8 cellular contexts compared by ENCODE assay signal in the genomic region with DNA sequence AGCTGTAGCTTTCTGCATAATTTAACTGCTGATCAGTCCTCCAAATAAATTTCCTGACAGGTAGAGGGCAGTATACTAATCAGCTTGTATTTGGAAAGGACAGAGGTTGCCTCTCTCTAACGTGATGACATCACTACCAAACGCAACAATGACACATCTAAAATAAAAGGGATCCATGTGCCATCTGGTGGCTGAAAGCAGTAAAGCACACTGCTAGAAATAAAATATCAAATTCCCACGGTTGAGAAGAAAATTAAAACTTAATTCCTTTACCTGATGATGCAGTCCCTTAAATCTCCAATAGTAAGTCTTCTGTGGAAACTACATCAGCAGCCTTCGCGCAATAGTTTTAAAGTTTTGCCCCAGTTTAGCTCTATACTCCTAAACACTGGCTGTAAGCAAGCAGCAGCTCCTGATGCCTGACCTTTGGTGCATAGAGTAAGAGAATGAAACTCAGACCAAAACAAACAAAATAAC. TPM values are rescaled to one million over a fixed set of nuclear protein-coding genes. Genes with fewer than 3 reads are reported as not detected.
DNase-seq lines count a peak whose midpoint lies in the region; TF ChIP-seq lines count a peak whose summit lies in the region.

No MANE protein-coding gene starts in this region.

- POLR2A ChIA-PET in RWPE1 (lab: Yijun Ruan, JAX; ENCODE audit: low non-redundant PET): no interaction called here

- peak; percentile 75 for DNase-seq in GM03348 (ENCODE audit: low spot score)
- peak; percentile 94 for DNase-seq in HCEC 1CT
- DNase-seq in LoVo (ENCODE audit: low spot score): peak; percentile 80
- DNase-seq in RWPE1 (ENCODE audit: low spot score): peak; percentile 80
- peak; percentile 31 for DNase-seq in activated T-helper 9 cell treated with anti-CD3 and anti-CD28 coated beads, Interleukin-2, amount 50 U/mL, for 16 hours (ENCODE audit: low read depth)
- DNase-seq in foreskin melanocyte: peak; percentile 93
- peak; percentile 3 for DNase-seq in occipital lobe (lab: John Stamatoyannopoulos, UW)
- peak in 1 of 2 donors; percentile 71 for DNase-seq in tibial artery

- H3K27ac ChIP-seq in RWPE1 (no peak overlapping the region), tibial artery (peak overlapping the region; percentile 60 to 79)

- H3K36me3 ChIP-seq in tibial artery: peaks cover under 1 to 14% (median 11%) of the 10 kb centered on the region in 3 donors

- H3K4me3 ChIP-seq in tibial artery: no peak overlapping the region

- peak; percentile 97 for TF ChIP-seq CTCF in RWPE1 (conservative IDR thresholded peaks at IDR 0.05; ENCODE audit: low read depth)
- peak; percentile 89 to 99 for TF ChIP-seq CTCF in tibial artery (IDR thresholded peaks at IDR 0.05)

- CTCF ChIA-PET in RWPE1 (lab: Yijun Ruan, JAX): interaction anchor here (0.6 to 2.1 kb wide), 47 partner anchors 11 to 726 kb away, joined by 3 to 16 read pairs (median 4); a partner anchor contains a TSS

- H3K9me3 ChIP-seq in tibial artery: no peaks in the 10 kb centered on the region

- H3K27me3 ChIP-seq in tibial artery: no peaks in the 10 kb centered on the region

- intact Hi-C loops in tibial artery (cut with DNase I; ENCODE audit: low total_unique reads): loop anchor here (5.0 kb wide), 1 partner anchor 242 kb away; a partner anchor contains a TSS

- H3K4me1 ChIP-seq in tibial artery: peaks cover 0 to 29% (median 14%) of the 10 kb centered on the region in 4 donors

RNA-seq across cellular contexts. Expression of a gene that starts 54.5 kb away (rescaled TPM):
- total RNA-seq in occipital lobe: 18.4 TPM
